ENCODE assay signal across 18 cellular contexts in genomic region chr1:43042773-43043470, GRCh38.
"Had no signal": no experiment of that assay in that cellular context is flagged by ENCODE, and none has a peak within 500 bp of the region (broad histone marks: within the 10 kb centered on the region; RNA-seq: fewer than 3 reads in every experiment).

No MANE protein-coding gene starts in this region.

- H3K27me3 Mint-ChIP-seq: activated CD8-positive, alpha-beta memory T cell treated with anti-CD3 and anti-CD28 coated beads, Interleukin-2, amount 10 ng/mL, durations not matched to agents 7 days and 5 days; activated T-cell treated with anti-CD3 and anti-CD28 coated beads, Interleukin-2, amount 50 U/mL, for 24 hours; type B pancreatic cell had no signal

- H3K4me3 Mint-ChIP-seq: activated B cell treated with CpG ODN at 0.5 μM for 24 hours; activated CD8-positive, alpha-beta memory T cell treated with anti-CD3 and anti-CD28 coated beads, Interleukin-2, amount 10 ng/mL, durations not matched to agents 7 days and 5 days; activated T-cell treated with anti-CD3 and anti-CD28 coated beads, Interleukin-2, amount 50 U/mL, for 24 hours; effector memory CD8-positive, alpha-beta T cell; nephron; type B pancreatic cell had no signal

- H3K4me3 ChIP-seq: hepatocyte, left ventricle myocardium inferior, sigmoid colon had no signal

- H3K27ac Mint-ChIP-seq: activated B cell treated with CpG ODN at 0.5 μM for 24 hours; activated CD8-positive, alpha-beta memory T cell treated with anti-CD3 and anti-CD28 coated beads, Interleukin-2, amount 10 ng/mL, durations not matched to agents 7 days and 5 days; activated naive CD4-positive, alpha-beta T cell treated with anti-CD3 and anti-CD28 coated beads, Interleukin-2, amount 50 U/mL, for 72 hours; activated T-cell treated with anti-CD3 and anti-CD28 coated beads, Interleukin-2, amount 50 U/mL, for 24 hours; effector memory CD8-positive, alpha-beta T cell; type B pancreatic cell had no signal

- H3K4me1 ChIP-seq: left ventricle myocardium inferior, sigmoid colon had no signal

- H3K27me3 ChIP-seq: brain microvascular endothelial cell, hepatocyte, sigmoid colon had no signal

- H3K4me2 ChIP-seq: hepatocyte had no signal

- H3K36me3 Mint-ChIP-seq: activated CD8-positive, alpha-beta memory T cell treated with anti-CD3 and anti-CD28 coated beads, Interleukin-2, amount 10 ng/mL, durations not matched to agents 7 days and 5 days; activated naive CD4-positive, alpha-beta T cell treated with anti-CD3 and anti-CD28 coated beads, Interleukin-2, amount 50 U/mL, for 72 hours; type B pancreatic cell had no signal

- ATAC-seq: activated CD8-positive, alpha-beta memory T cell treated with anti-CD3 and anti-CD28 coated beads, Interleukin-2, amount 10 ng/mL, durations not matched to agents 7 days and 5 days; activated naive CD4-positive, alpha-beta T cell treated with anti-CD3 and anti-CD28 coated beads, Interleukin-2, amount 50 U/mL, for 72 hours; effector memory CD8-positive, alpha-beta T cell had no signal

- H3K27ac ChIP-seq: brain microvascular endothelial cell, hepatocyte, left ventricle myocardium inferior, sigmoid colon had no signal

- H3K36me3 ChIP-seq: brain microvascular endothelial cell, left ventricle myocardium inferior, sigmoid colon had no signal

- H3K9me3 ChIP-seq: left ventricle myocardium inferior, sigmoid colon had no signal

- H3K9me3 Mint-ChIP-seq: activated B cell treated with CpG ODN at 0.5 μM for 24 hours; activated naive CD4-positive, alpha-beta T cell treated with anti-CD3 and anti-CD28 coated beads, Interleukin-2, amount 50 U/mL, for 72 hours; activated T-cell treated with anti-CD3 and anti-CD28 coated beads, Interleukin-2, amount 50 U/mL, for 24 hours; effector memory CD8-positive, alpha-beta T cell; nephron; type B pancreatic cell had no signal

- DNase-seq: activated B cell treated with CpG ODN at 0.5 μM for 24 hours; activated CD4-positive, alpha-beta T cell treated with anti-CD3 and anti-CD28 coated beads, Interleukin-2, amount 50 U/mL, for 1 hour; activated CD8-positive, alpha-beta memory T cell treated with anti-CD3 and anti-CD28 coated beads, Interleukin-2, amount 10 ng/mL, durations not matched to agents 7 days and 5 days; activated effector memory CD4-positive, alpha-beta T cell treated with anti-CD3 and anti-CD28 coated beads, Interleukin-2, amount 50 U/mL, for 16 hours; activated T-cell treated with anti-CD3 and anti-CD28 coated beads, Interleukin-2, amount 50 U/mL, for 24 hours; brain microvascular endothelial cell; effector memory CD8-positive, alpha-beta T cell; erythroblast; kidney; left ventricle myocardium inferior; mesenchymal stem cell; sigmoid colon; stimulated activated naive CD4-positive, alpha-beta T cell treated with Interleukin-2 at 50 U/mL for 16 hours; T-helper 9 cell had no signal

- H3K79me2 ChIP-seq: hepatocyte had no signal

- H2AFZ ChIP-seq: hepatocyte had no signal
